8 cellular contexts compared by ENCODE assay signal in genomic region chr10:5776881-5777197, GRCh38. TPM values are rescaled to one million over a fixed set of nuclear protein-coding genes. Genes with fewer than 3 reads are reported as not detected.
A peak's percentile ranks its signal among the peaks of the same experiment; 100 is the strongest.
DNase-seq lines count a peak whose midpoint lies in the region; ATAC-seq and TF ChIP-seq lines count a peak whose summit lies in the region.

No MANE protein-coding gene starts in this region.

- H3K79me2 ChIP-seq in ACC112 (ENCODE audit: control insufficient read depth, insufficient read depth, low read length, unreplicated experiment): peaks cover 88% of the 10 kb centered on the region

- H3K36me3 ChIP-seq in ACC112 (ENCODE audit: insufficient read depth, low read length): peaks cover 31% of the 10 kb centered on the region
- peaks cover 72% of the 10 kb centered on the region for H3K36me3 ChIP-seq in lower lobe of right lung

- peaks cover 51% of the 10 kb centered on the region for H3K4me1 Mint-ChIP-seq in chondrocyte (ENCODE audit: low read depth)

- no peak overlapping the region for H2AFZ ChIP-seq in ACC112 (ENCODE audit: low read length, unreplicated experiment)

- H3K4me1 ChIP-seq in ACC112 (ENCODE audit: control insufficient read depth, insufficient read depth, low read length, unreplicated experiment) (peaks cover 19% of the 10 kb centered on the region), lower lobe of right lung (peaks cover 23% of the 10 kb centered on the region)

- TF ChIP-seq CTCF in chondrocyte (IDR thresholded peaks at IDR 0.05) (no peak), lower lobe of right lung (IDR thresholded peaks at IDR 0.05) (no peak)

- no peaks in the 10 kb centered on the region for H3K27me3 Mint-ChIP-seq in chondrocyte (ENCODE audit: low read depth)

- peak overlapping the region; percentile 89 for H3K27ac Mint-ChIP-seq in chondrocyte (ENCODE audit: unreplicated experiment)

- H3K4me3 ChIP-seq in ACC112 (ENCODE audit: low read depth, low read length): no peak overlapping the region
- H3K4me3 ChIP-seq in lower lobe of right lung: no peak overlapping the region

- peaks cover 19% of the 10 kb centered on the region for H3K36me3 Mint-ChIP-seq in chondrocyte (ENCODE audit: low read depth)

- no peaks in the 10 kb centered on the region for H3K27me3 ChIP-seq in ACC112 (ENCODE audit: insufficient read depth, low read length)
- H3K27me3 ChIP-seq in lower lobe of right lung (ENCODE audit: low read depth): no peaks in the 10 kb centered on the region

- peak overlapping the region; percentile 46 for H3K27ac ChIP-seq in ACC112 (ENCODE audit: low read depth, low read length)
- H3K27ac ChIP-seq in lower lobe of right lung: peak overlapping the region; percentile 42

- H3K4me3 Mint-ChIP-seq in chondrocyte (ENCODE audit: unreplicated experiment): no peak overlapping the region

- no peak for ATAC-seq in lower lobe of right lung
- ATAC-seq in HG02763 (IDR thresholded peaks at IDR 0.05; ENCODE audit: unreplicated experiment): no peak
- ATAC-seq in GM21737 (IDR thresholded peaks at IDR 0.05; ENCODE audit: unreplicated experiment): no peak
- ATAC-seq in HG02938 (IDR thresholded peaks at IDR 0.05; ENCODE audit: unreplicated experiment): no peak

- no peaks in the 10 kb centered on the region for H3K9me3 ChIP-seq in lower lobe of right lung

- peak; percentile 77 for DNase-seq in HT1080 (ENCODE audit: low read depth)
- no peak for DNase-seq in chondrocyte (ENCODE audit: low spot score)
- no peak for DNase-seq in lower lobe of right lung
- DNase-seq in activated naive CD4-positive, alpha-beta T cell (lab: John Stamatoyannopoulos, UW): no peak

- intact Hi-C loops in lower lobe of right lung (cut with DNase I): no loop called here

- H3K9me3 Mint-ChIP-seq in chondrocyte (ENCODE audit: low read depth): no peaks in the 10 kb centered on the region

RNA-seq across cellular contexts. Expression of gene GDI2, which starts 36.4 kb away (rescaled TPM):
- 395 and 405 TPM in 2 replicates for total RNA-seq in HT1080 (2014; rRNA removed; shearing (Covaris generic))
- polyA plus RNA-seq in HT1080 (2015; cell fraction: cytosol; rRNA removed): 234 and 290 TPM in 2 replicates
- polyA plus RNA-seq in HT1080 (2015; cell fraction: nucleus; rRNA removed): 267 and 312 TPM in 2 replicates
- total RNA-seq in chondrocyte (254 to 259 TPM (median 256 TPM) in 3 replicates), lower lobe of right lung (192 TPM)
